In genomic region chr2:203636896-203637818, GRCh38 we compare ENCODE assay signal across 10 cellular contexts.
DNase-seq lines count a peak whose midpoint lies in the region; ATAC-seq and TF ChIP-seq lines count a peak whose summit lies in the region.
"Had no signal": no experiment of that assay in that cellular context is flagged by ENCODE, and none has a peak within 500 bp of the region (broad histone marks: within the 10 kb centered on the region; RNA-seq: fewer than 3 reads in every experiment).

No MANE protein-coding gene starts in this region.

- DNase-seq in Right ventricle myocardium inferior (ENCODE audit: missing footprints) (no peak), cardiac septum (ENCODE audit: low spot score) (no peak), astrocyte of the spinal cord (ENCODE audit: low read depth, low spot score) (peak; percentile 24), lung (ENCODE audit: low spot score) (no peak), GM13976 (ENCODE audit: low spot score) (no peak), NCI-H187 treated with DMSO at 0.1 percent for 48 hours (lab: John Stamatoyannopoulos, UW) (no peak), trophoblast cell (no peak), glomerular visceral epithelial cell (ENCODE audit: extremely low spot score) (no peak)
- DNase-seq: activated T-cell treated with anti-CD3 and anti-CD28 coated beads, Interleukin-2, amount 50 U/mL, for 4 hours had no signal

- no peak overlapping the region for H4K12ac ChIP-seq in trophoblast cell (ENCODE audit: low read depth, low read length)

- in situ Hi-C loops in astrocyte of the spinal cord (cut with HindIII; ENCODE audit: low sequenced_read_pairs) (no loop called here), GM13976 (cut with MboI; ENCODE audit: low sequenced_read_pairs, unreplicated experiment) (no loop called here)

- intact Hi-C loops in Right ventricle myocardium inferior (cut with DNase I) (no loop called here), cardiac septum (cut with DNase I) (no loop called here)

- WGBS in lung, 2 donors, result 31 to 40% methylated on average over 5 of the region's 5 CpGs
- WGBS in trophoblast cell (ENCODE audit: extremely low coverage, insufficient coverage, insufficient read length), result no CpG with 5 or more reads among the region's 5 CpGs

- peak; percentile 88 for ATAC-seq in Right ventricle myocardium inferior
- peak; percentile 24 for ATAC-seq in lung (ENCODE audit: insufficient read depth, low FRiP score)
- ATAC-seq: activated T-cell treated with anti-CD3 and anti-CD28 coated beads, Interleukin-2, amount 50 U/mL, for 4 hours had no signal

- no peak overlapping the region for H3K4ac ChIP-seq in trophoblast cell (ENCODE audit: low read depth, low read length)

- H3K4me2 ChIP-seq in trophoblast cell (ENCODE audit: low read length), result no peak overlapping the region

- no peak overlapping the region for H2AK5ac ChIP-seq in trophoblast cell (ENCODE audit: low read length)

- no peak overlapping the region for H2BK12ac ChIP-seq in trophoblast cell (ENCODE audit: low read length)

- H3K27me3 ChIP-seq in lung (ENCODE audit: control insufficient read depth, insufficient read depth) (no peaks in the 10 kb centered on the region), trophoblast cell (ENCODE audit: insufficient read depth, low read length) (no peaks in the 10 kb centered on the region)

- H4K91ac ChIP-seq in trophoblast cell (ENCODE audit: low read depth, low read length), result no peak overlapping the region

- peaks cover 0 to 2% of the 10 kb centered on the region in 2 donors for H3K9me3 ChIP-seq in lung (ENCODE audit: control insufficient read depth in 2 of 2, insufficient read depth in 1 of 2, low read length in 1 of 2)
- H3K9me3 ChIP-seq in trophoblast cell (ENCODE audit: insufficient read depth, low read depth, low read length), result no peaks in the 10 kb centered on the region

- peak overlapping the region; percentile 7 to 66 for H3K27ac ChIP-seq in lung (ENCODE audit: low read depth in 1 of 2, low read length in 1 of 2)
- no peak overlapping the region for H3K27ac ChIP-seq in trophoblast cell (ENCODE audit: low read depth, low read length)
- H3K27ac ChIP-seq: C4-2B had no signal

- no peak overlapping the region for H4K8ac ChIP-seq in trophoblast cell (ENCODE audit: low read depth, low read length)

- TF ChIP-seq CTCF in astrocyte of the spinal cord (IDR thresholded peaks at IDR 0.05; ENCODE audit: low read depth, low read length) (no peak), lung (IDR thresholded peaks at IDR 0.05; ENCODE audit: control extremely low read depth, extremely low read depth) (no peak), GM13976 (IDR thresholded peaks at IDR 0.05; ENCODE audit: borderline replicate concordance, control extremely low read depth, extremely low read depth, insufficient read depth, missing control alignments) (no peak)

- H3K4me3 ChIP-seq in astrocyte of the spinal cord (ENCODE audit: low read depth, low read length) (no peak overlapping the region), lung (no peak overlapping the region), trophoblast cell (ENCODE audit: low read depth, low read length) (no peak overlapping the region)

- H2AFZ ChIP-seq in trophoblast cell (ENCODE audit: insufficient read depth, low read length, poor library complexity), result no peak overlapping the region

- H3K79me1 ChIP-seq in trophoblast cell (ENCODE audit: low read length), result no peaks in the 10 kb centered on the region

- no peak overlapping the region for H3K18ac ChIP-seq in trophoblast cell (ENCODE audit: low read length)

- H2BK120ac ChIP-seq in trophoblast cell (ENCODE audit: insufficient read depth, low read length, poor library complexity), result no peak overlapping the region

- H3K36me3 ChIP-seq in lung (ENCODE audit: control insufficient read depth in 2 of 2, insufficient read depth in 2 of 2, low read length in 2 of 2) (no peaks in the 10 kb centered on the region), trophoblast cell (ENCODE audit: control insufficient read depth in 1 of 2, insufficient read depth in 2 of 2, low read length in 2 of 2) (no peaks in the 10 kb centered on the region)

- no peak overlapping the region for H3K14ac ChIP-seq in trophoblast cell (ENCODE audit: low read length)

- no peaks in the 10 kb centered on the region for H3K79me2 ChIP-seq in trophoblast cell (ENCODE audit: control insufficient read depth, insufficient read depth, low read length, poor library complexity)

- H3K4me1 ChIP-seq in lung (ENCODE audit: control insufficient read depth in 2 of 2, insufficient read depth in 2 of 2, low read length in 2 of 2), result peaks cover 5 to 9% of the 10 kb centered on the region in 2 donors
- no peaks in the 10 kb centered on the region for H3K4me1 ChIP-seq in trophoblast cell (ENCODE audit: control insufficient read depth in 1 of 2, insufficient read depth in 2 of 2, low read length in 2 of 2)

- no peak overlapping the region for H3K23ac ChIP-seq in trophoblast cell (ENCODE audit: low read length)

- no peak overlapping the region for H2BK5ac ChIP-seq in trophoblast cell (ENCODE audit: low read depth, low read length, poor library complexity)

- H3K9ac ChIP-seq in trophoblast cell (ENCODE audit: low read length), result no peak overlapping the region
